Comparison of ENCODE assay signal across 8 cellular contexts in the genomic region with DNA sequence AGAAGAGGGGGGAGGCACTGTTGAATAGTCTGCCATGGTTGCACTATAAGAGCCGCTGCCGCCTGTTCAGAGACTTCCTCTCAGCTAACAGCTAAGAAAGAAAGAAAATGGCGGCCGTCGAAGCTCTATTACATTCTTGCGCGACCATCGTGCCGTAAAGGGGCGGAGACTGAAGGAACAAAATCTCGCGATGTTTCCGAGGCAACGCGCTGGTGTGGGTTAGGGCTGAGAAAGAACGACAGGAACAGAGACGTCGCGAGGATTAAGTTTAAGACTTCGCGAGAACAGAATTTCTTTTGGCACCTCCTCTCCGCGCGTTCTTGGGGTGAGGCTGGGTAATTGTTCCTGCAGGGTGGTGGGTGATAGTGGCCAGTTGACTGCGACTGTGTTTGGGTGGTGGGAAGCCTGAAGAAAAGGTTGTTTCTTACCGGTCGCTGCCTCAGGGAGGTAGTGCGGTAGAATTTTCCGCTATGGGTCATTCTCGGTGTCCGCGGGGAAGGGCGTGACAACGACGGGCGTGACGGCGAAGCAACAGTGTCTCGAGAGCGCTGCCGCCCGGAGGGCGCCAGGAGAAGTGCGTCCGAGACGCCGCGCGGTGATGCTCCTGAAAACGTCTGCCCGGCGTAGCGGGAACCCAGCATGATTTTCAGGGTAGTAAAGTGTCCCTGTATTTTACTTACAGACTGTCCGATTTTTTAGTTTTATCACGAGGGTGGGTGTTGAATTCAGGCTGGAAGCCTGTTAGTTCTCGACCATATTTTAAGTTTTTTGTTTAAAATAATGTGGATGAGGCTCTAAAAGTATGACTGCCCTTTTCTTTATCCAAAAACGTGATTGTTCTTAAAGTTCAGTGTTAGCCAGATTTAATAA. TPM values are rescaled to one million over a fixed set of nuclear protein-coding genes. Genes with fewer than 3 reads are reported as not detected.
DNase-seq lines count a peak whose midpoint lies in the region; ATAC-seq and TF ChIP-seq lines count a peak whose summit lies in the region.

A gene with protein sequence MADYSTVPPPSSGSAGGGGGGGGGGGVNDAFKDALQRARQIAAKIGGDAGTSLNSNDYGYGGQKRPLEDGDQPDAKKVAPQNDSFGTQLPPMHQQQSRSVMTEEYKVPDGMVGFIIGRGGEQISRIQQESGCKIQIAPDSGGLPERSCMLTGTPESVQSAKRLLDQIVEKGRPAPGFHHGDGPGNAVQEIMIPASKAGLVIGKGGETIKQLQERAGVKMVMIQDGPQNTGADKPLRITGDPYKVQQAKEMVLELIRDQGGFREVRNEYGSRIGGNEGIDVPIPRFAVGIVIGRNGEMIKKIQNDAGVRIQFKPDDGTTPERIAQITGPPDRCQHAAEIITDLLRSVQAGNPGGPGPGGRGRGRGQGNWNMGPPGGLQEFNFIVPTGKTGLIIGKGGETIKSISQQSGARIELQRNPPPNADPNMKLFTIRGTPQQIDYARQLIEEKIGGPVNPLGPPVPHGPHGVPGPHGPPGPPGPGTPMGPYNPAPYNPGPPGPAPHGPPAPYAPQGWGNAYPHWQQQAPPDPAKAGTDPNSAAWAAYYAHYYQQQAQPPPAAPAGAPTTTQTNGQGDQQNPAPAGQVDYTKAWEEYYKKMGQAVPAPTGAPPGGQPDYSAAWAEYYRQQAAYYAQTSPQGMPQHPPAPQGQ (minus strand): TSS at position 104 of the 870 bp plus-strand sequence. CDS start 68 bp downstream, at position 36.

- H3K36me3 Mint-ChIP-seq in activated T-cell treated with anti-CD3 and anti-CD28 coated beads, Interleukin-2, amount 50 U/mL, for 72 hours (ENCODE audit: insufficient read depth in 2 of 2) = peaks cover 6 to 17% of the 10 kb centered on the region in 2 donors
- peaks cover 0 to 30% (median 7%) of the 10 kb centered on the region in 3 donors for H3K36me3 Mint-ChIP-seq in naive thymus-derived CD8-positive, alpha-beta T cell

- H3K4me2 ChIP-seq in DOHH2 (ENCODE audit: low read length) = peak within 1 kb of the TSS; percentile 87
- H3K4me2 ChIP-seq in fibroblast of lung (ENCODE audit: extremely low read depth, insufficient read depth, low read length) = peak within 1 kb of the TSS; percentile 95

- no peaks in the 10 kb centered on the region for H3K9me3 Mint-ChIP-seq in activated T-cell treated with anti-CD3 and anti-CD28 coated beads, Interleukin-2, amount 50 U/mL, for 72 hours
- no peaks in the 10 kb centered on the region for H3K9me3 Mint-ChIP-seq in naive thymus-derived CD8-positive, alpha-beta T cell

- no peaks in the 10 kb centered on the region; the same call in 1 of the 2 replicates for H3F3A ChIP-seq in DOHH2 (ENCODE audit: control insufficient read depth, insufficient read depth)

- H3K4me1 Mint-ChIP-seq in activated T-cell treated with anti-CD3 and anti-CD28 coated beads, Interleukin-2, amount 50 U/mL, for 72 hours (ENCODE audit: low read depth) = peaks cover 64% of the 10 kb centered on the region
- peaks cover 18 to 52% (median 46%) of the 10 kb centered on the region in 4 donors for H3K4me1 Mint-ChIP-seq in naive thymus-derived CD8-positive, alpha-beta T cell

- peak within 1 kb of the TSS; percentile 95 for H3K9ac ChIP-seq in fibroblast of lung (ENCODE audit: insufficient read depth, low read length)

- no peak within 1 kb of the TSS for H3K4me3 Mint-ChIP-seq in activated T-cell treated with anti-CD3 and anti-CD28 coated beads, Interleukin-2, amount 50 U/mL, for 72 hours
- no peak within 1 kb of the TSS for H3K4me3 Mint-ChIP-seq in naive thymus-derived CD8-positive, alpha-beta T cell

- no peak within 1 kb of the TSS for H3K27ac Mint-ChIP-seq in activated T-cell treated with anti-CD3 and anti-CD28 coated beads, Interleukin-2, amount 50 U/mL, for 72 hours
- no peak within 1 kb of the TSS for H3K27ac Mint-ChIP-seq in naive thymus-derived CD8-positive, alpha-beta T cell

- H3K27ac ChIP-seq in DOHH2 (ENCODE audit: low read depth, low read length) = peak within 1 kb of the TSS; percentile 86
- peak within 1 kb of the TSS; percentile 98 for H3K27ac ChIP-seq in KOPT-K1 (ENCODE audit: low read depth, low read length, poor library complexity, severe bottlenecking)
- H3K27ac ChIP-seq in Peyer's patch = peak within 1 kb of the TSS; percentile 94 to 99 (median 96)
- peak within 1 kb of the TSS; percentile 99 for H3K27ac ChIP-seq in fibroblast of lung (ENCODE audit: insufficient read depth, low read length)

- H3K4me1 ChIP-seq in DOHH2 (ENCODE audit: control insufficient read depth, low read length) (peaks cover 45% of the 10 kb centered on the region), Peyer's patch (peaks cover 0 to 28% (median 13%) of the 10 kb centered on the region in 4 donors), fibroblast of lung (ENCODE audit: control insufficient read depth, extremely low read depth, insufficient read depth, low read length) (no peaks in the 10 kb centered on the region)

- H3K36me3 ChIP-seq in DOHH2 (ENCODE audit: control insufficient read depth, low read length) (peaks cover 70% of the 10 kb centered on the region), KOPT-K1 (ENCODE audit: insufficient read depth, low read length) (peaks cover 46% of the 10 kb centered on the region), Peyer's patch (peaks cover 0 to 6% (median 0%) of the 10 kb centered on the region in 3 donors), fibroblast of lung (ENCODE audit: control insufficient read depth, insufficient read depth, low read length) (no peaks in the 10 kb centered on the region)

- H4K20me1 ChIP-seq in DOHH2 (ENCODE audit: control insufficient read depth, insufficient read depth, low read depth, low read length) (peaks cover 39% of the 10 kb centered on the region), fibroblast of lung (ENCODE audit: control insufficient read depth, extremely low read depth, insufficient read depth, low read length) (peaks cover 7% of the 10 kb centered on the region)

- H3K27me3 ChIP-seq in DOHH2 (ENCODE audit: control insufficient read depth, low read length) (no peaks in the 10 kb centered on the region), Peyer's patch (no peaks in the 10 kb centered on the region), fibroblast of lung (ENCODE audit: control insufficient read depth, insufficient read depth, low read length) (no peaks in the 10 kb centered on the region)

- TF ChIP-seq POLR2A in Peyer's patch (IDR thresholded peaks at IDR 0.05) = peak; percentile 60 to 67

- ATAC-seq in GM21786 (IDR thresholded peaks at IDR 0.05; ENCODE audit: unreplicated experiment) = peak; percentile 68
- peak; percentile 79 for ATAC-seq in activated T-cell treated with anti-CD3 and anti-CD28 coated beads, Interleukin-2, amount 50 U/mL, for 72 hours (replicated peaks in 1 of 2)
- peak; percentile 80 to 81 for ATAC-seq in naive thymus-derived CD8-positive, alpha-beta T cell

- DNase-seq in Peyer's patch (peak; percentile 93 to 98 (median 94)), fibroblast of lung (ENCODE audit: low read depth in 2 of 2) (peak; percentile 97 to 100)
- peak; percentile 93 to 95 for DNase-seq in activated T-cell treated with anti-CD3 and anti-CD28 coated beads, Interleukin-2, amount 50 U/mL, for 72 hours
- peak; percentile 75 to 98 (median 96) for DNase-seq in naive thymus-derived CD8-positive, alpha-beta T cell
- DNase-seq in stimulated activated naive CD4-positive, alpha-beta T cell (lab: John Stamatoyannopoulos, UW) = peak; percentile 84 to 97 (median 95)

- H3K9me2 ChIP-seq in DOHH2 (replicated peaks; ENCODE audit: control insufficient read depth, low read length) = no peaks in the 10 kb centered on the region

- H3K79me2 ChIP-seq in DOHH2 (ENCODE audit: control insufficient read depth, low read length) = peaks cover 86% of the 10 kb centered on the region
- H3K79me2 ChIP-seq in fibroblast of lung (ENCODE audit: control insufficient read depth, insufficient read depth, low read length) = peaks cover 87% of the 10 kb centered on the region

- H3K9me3 ChIP-seq in DOHH2 (ENCODE audit: control insufficient read depth, insufficient read depth, low read length) (no peaks in the 10 kb centered on the region), KOPT-K1 (ENCODE audit: insufficient read depth, low read length, poor library complexity, severe bottlenecking) (no peaks in the 10 kb centered on the region), Peyer's patch (no peaks in the 10 kb centered on the region), fibroblast of lung (ENCODE audit: control insufficient read depth, insufficient read depth, low read depth, low read length) (no peaks in the 10 kb centered on the region)

- H3K4me3 ChIP-seq in DOHH2 (ENCODE audit: low read length) (peak within 1 kb of the TSS; percentile 86), Peyer's patch (peak within 1 kb of the TSS; percentile 54 to 80 (median 76)), fibroblast of lung (replicated peaks in 1 of 4; ENCODE audit: control extremely low read depth in 1 of 4, insufficient read depth in 1 of 4, low read depth in 3 of 4, low read length in 4 of 4) (peak within 1 kb of the TSS; percentile 74 to 98 (median 86))

- POLR2A ChIA-PET in naive thymus-derived CD8-positive, alpha-beta T cell (lab: Charles Lee) = interaction anchor here (0.6 to 2.9 kb wide), 19 partner anchors 9 to 712 kb away, joined by 3 to 104 read pairs (median 5); a partner anchor contains a TSS

- H2AFZ ChIP-seq in fibroblast of lung (ENCODE audit: low read length) = peak within 1 kb of the TSS; percentile 98

- H3K27me3 Mint-ChIP-seq in activated T-cell treated with anti-CD3 and anti-CD28 coated beads, Interleukin-2, amount 50 U/mL, for 72 hours (ENCODE audit: low read depth) = no peaks in the 10 kb centered on the region
- H3K27me3 Mint-ChIP-seq in naive thymus-derived CD8-positive, alpha-beta T cell = no peaks in the 10 kb centered on the region

- TF ChIP-seq CTCF in DOHH2 (IDR thresholded peaks at IDR 0.05; ENCODE audit: low read depth, low read length, poor library complexity, severe bottlenecking) (peak; percentile 84), Peyer's patch (IDR thresholded peaks at IDR 0.05) (peak; percentile 60 to 85 (median 71)), fibroblast of lung (conservative IDR thresholded peaks at IDR 0.05 in 1 of 2, IDR thresholded peaks at IDR 0.05 in 1 of 2; ENCODE audit: low read depth in 1 of 2, low read length in 2 of 2) (peak; percentile 65 to 69)

RNA-seq across cellular contexts. Expression of the gene that starts here (rescaled TPM):
- 100 to 1,000 TPM in 3 of 4 donors, 10 to 100 TPM in 1; 76.4 to 196 (median 129) TPM for total RNA-seq in Peyer's patch
- total RNA-seq in activated T-cell treated with anti-CD3 and anti-CD28 coated beads, Interleukin-2, amount 50 U/mL, for 72 hours = 100 to 1,000 TPM; 145 to 191 TPM
- total RNA-seq in fibroblast of lung = 77.3 and 99.4 TPM in 2 replicates
- polyA plus RNA-seq in fibroblast of lung = 102 TPM in 2 replicates
- 75.3 and 81.3 TPM in 2 replicates for polyA plus RNA-seq in fibroblast of lung (2012)
- 22.8 and 61.8 TPM in 2 replicates for polyA minus RNA-seq in fibroblast of lung (ENCODE audit: low replicate concordance)
- total RNA-seq in naive thymus-derived CD8-positive, alpha-beta T cell = 100 to 1,000 TPM; 241 to 249 TPM
- 10 to 100 TPM; 47.8 to 54.5 (median 49.0) TPM for polyA plus RNA-seq in naive thymus-derived CD8-positive, alpha-beta T cell

Comparison
In these comparisons a context has a peak if more than half of its experiments do, and no peak if none do; other contexts are left out.
1. Peak in every context shown above with its lines: DNase-seq, ATAC-seq, H3K4me3 ChIP-seq and H3K27ac ChIP-seq.